ENCODE assay signal across 12 cellular contexts in genomic region chr20:4341804-4342560, GRCh38.
DNase-seq lines count a peak whose midpoint lies in the region; ATAC-seq and TF ChIP-seq lines count a peak whose summit lies in the region.
"Had no signal": no experiment of that assay in that cellular context is flagged by ENCODE, and none has a peak within 500 bp of the region (broad histone marks: within the 10 kb centered on the region; RNA-seq: fewer than 3 reads in every experiment).

No MANE protein-coding gene starts in this region.

- no peak overlapping the region for H3K4me2 ChIP-seq in parathyroid adenoma (ENCODE audit: low read length)

- H3K36me3 ChIP-seq in parathyroid adenoma (ENCODE audit: control insufficient read depth, insufficient read depth, low read length), result no peaks in the 10 kb centered on the region

- no peaks in the 10 kb centered on the region for H3K9me3 ChIP-seq in parathyroid adenoma (ENCODE audit: control insufficient read depth, low read length)

- ATAC-seq in HG03196 (IDR thresholded peaks at IDR 0.05; ENCODE audit: unreplicated experiment) (no peak), HG03457 (IDR thresholded peaks at IDR 0.05; ENCODE audit: unreplicated experiment) (no peak)
- no peak for ATAC-seq in activated CD4-positive, CD25-positive, alpha-beta regulatory T cell treated with anti-CD3 and anti-CD28 coated beads, Interleukin-2, amount 50 U/mL, for 24 hours

- H3K27me3 ChIP-seq in parathyroid adenoma (ENCODE audit: control insufficient read depth, insufficient read depth, low read length), result no peaks in the 10 kb centered on the region

- H3K9ac ChIP-seq in parathyroid adenoma, result no peak overlapping the region

- H3K79me2 ChIP-seq in parathyroid adenoma, result no peaks in the 10 kb centered on the region

- no peaks in the 10 kb centered on the region for H3K4me1 ChIP-seq in parathyroid adenoma

- no peak overlapping the region for H3K27ac ChIP-seq in parathyroid adenoma

- peak; percentile 90 for DNase-seq in EL
- DNase-seq in RPMI7951 (ENCODE audit: low read depth), result peak; percentile 98
- DNase-seq in fibroblast of gingiva (ENCODE audit: low read depth), result peak; percentile 30
- DNase-seq in GM13976 (ENCODE audit: low spot score), result no peak
- DNase-seq: activated B cell treated with CpG ODN at 0.5 μM for 24 hours; activated T-cell treated with anti-CD3 and anti-CD28 coated beads, Interleukin-2, amount 50 U/mL, for 48 hours; erythroblast; kidney had no signal

- TF ChIP-seq CTCF in parathyroid adenoma (IDR thresholded peaks at IDR 0.05) (no peak), GM13976 (IDR thresholded peaks at IDR 0.05; ENCODE audit: borderline replicate concordance, control extremely low read depth, extremely low read depth, insufficient read depth, missing control alignments) (no peak)

- in situ Hi-C loops in GM13976 (cut with MboI; ENCODE audit: low sequenced_read_pairs, unreplicated experiment), result no loop called here

- no peak overlapping the region for H3K4me3 ChIP-seq in parathyroid adenoma (ENCODE audit: low read depth, low read length)

- H2AFZ ChIP-seq in parathyroid adenoma, result peak overlapping the region; percentile 2
